ENCODE assay signal across 8 cellular contexts in genomic region chr6:90610671-90611542, GRCh38. TPM values are rescaled to one million over a fixed set of nuclear protein-coding genes. Genes with fewer than 3 reads are reported as not detected.
DNase-seq lines count a peak whose midpoint lies in the region; ATAC-seq and TF ChIP-seq lines count a peak whose summit lies in the region.

No MANE protein-coding gene starts in this region.

- peak; percentile 73 for ATAC-seq in GM19438 (IDR thresholded peaks at IDR 0.05; ENCODE audit: low read depth, unreplicated experiment)
- peak; percentile 46 for ATAC-seq in HG03565 (IDR thresholded peaks at IDR 0.05; ENCODE audit: unreplicated experiment)
- ATAC-seq in T-helper 17 cell: peak; percentile 55

- peaks cover 28% of the 10 kb centered on the region for H3K27me3 Mint-ChIP-seq in Caco-2 (ENCODE audit: insufficient read depth, unreplicated experiment)
- H3K27me3 Mint-ChIP-seq in T-helper 17 cell: peaks cover 64% of the 10 kb centered on the region

- H3K27ac Mint-ChIP-seq in Caco-2 (ENCODE audit: unreplicated experiment) (no peak overlapping the region), T-helper 17 cell (no peak overlapping the region)

- no peaks in the 10 kb centered on the region for H3K36me3 ChIP-seq in Caco-2 (ENCODE audit: control insufficient read depth, insufficient read depth, low read length)
- no peaks in the 10 kb centered on the region for H3K36me3 ChIP-seq in breast epithelium
- H3K36me3 ChIP-seq in smooth muscle cell (ENCODE audit: low read depth): no peaks in the 10 kb centered on the region

- H4K20me1 ChIP-seq in smooth muscle cell (ENCODE audit: low read depth): no peaks in the 10 kb centered on the region

- DNase-seq in Caco-2 (peak in 1 of 2 experiments; percentile 20), T-helper 17 cell (peak in 2 of 3 donors; percentile 7 to 15), breast epithelium (ENCODE audit: low spot score in 2 of 2) (no peak), inferior parietal cortex (ENCODE audit: extremely low spot score) (peak; percentile 47), smooth muscle cell (lab: John Stamatoyannopoulos, UW; ENCODE audit: unreplicated experiment) (peak; percentile 24)
- DNase-seq in NK-92 treated with Interleukin-12 subunit alpha and Interleukin-12 subunit beta, amount 100 ng/mL, for 24 hours (lab: John Stamatoyannopoulos, UW): no peak

- TF ChIP-seq POLR2A in breast epithelium (IDR thresholded peaks at IDR 0.05): no peak

- under 1% methylated on average over 72 of the region's 75 CpGs for WGBS in smooth muscle cell (ENCODE audit: low lambda C conversion rate)

- no peaks in the 10 kb centered on the region for H3K9me3 ChIP-seq in Caco-2
- H3K9me3 ChIP-seq in T-helper 17 cell (ENCODE audit: control insufficient read depth, low read length, poor library complexity, severe bottlenecking): no peaks in the 10 kb centered on the region
- no peaks in the 10 kb centered on the region for H3K9me3 ChIP-seq in breast epithelium
- no peaks in the 10 kb centered on the region for H3K9me3 ChIP-seq in smooth muscle cell (replicated peaks; ENCODE audit: low read depth)

- 0 out of 2 replicates have a peak, but pooled peaks cover 2% of the 10 kb centered on the region for H3K27me3 ChIP-seq in Caco-2 (replicated peaks; ENCODE audit: control insufficient read depth, insufficient read depth, low read length)
- peaks cover 0 to 21% of the 10 kb centered on the region in 2 donors for H3K27me3 ChIP-seq in breast epithelium
- H3K27me3 ChIP-seq in smooth muscle cell (ENCODE audit: low read depth): peaks cover 38% of the 10 kb centered on the region

- H3K4me1 ChIP-seq in Caco-2 (0 out of 2 replicates have a peak, but pooled peaks cover 5% of the 10 kb centered on the region), breast epithelium (no peaks in the 10 kb centered on the region), smooth muscle cell (ENCODE audit: low read depth) (peaks cover 18% of the 10 kb centered on the region)

- no peaks in the 10 kb centered on the region for H3K79me2 ChIP-seq in smooth muscle cell (ENCODE audit: low read depth)

- peak overlapping the region; percentile 95 for H2AFZ ChIP-seq in smooth muscle cell (ENCODE audit: low read depth)

- H3K4me3 Mint-ChIP-seq in Caco-2 (ENCODE audit: unreplicated experiment): peak overlapping the region; percentile 72
- peak overlapping the region; percentile 95 for H3K4me3 Mint-ChIP-seq in T-helper 17 cell

- H3K4me3 ChIP-seq in Caco-2 (ENCODE audit: low read depth, low read length) (peak overlapping the region; percentile 25), breast epithelium (peak overlapping the region; percentile 55 to 71 (median 57)), smooth muscle cell (peak overlapping the region; percentile 74)

- TF ChIP-seq CTCF in Caco-2 (IDR thresholded peaks at IDR 0.05; ENCODE audit: insufficient read depth in 1 of 2, low read depth in 1 of 2, low read length in 1 of 2, severe bottlenecking in 1 of 2, unreplicated experiment in 1 of 2): no peak
- no peak for TF ChIP-seq CTCF in breast epithelium (IDR thresholded peaks at IDR 0.05)
- TF ChIP-seq CTCF in smooth muscle cell (IDR thresholded peaks at IDR 0.05; ENCODE audit: borderline replicate concordance, insufficient read depth, poor library complexity, severe bottlenecking): peak; percentile 26

- H3K27ac ChIP-seq in breast epithelium (peak overlapping the region; percentile 61 to 67), smooth muscle cell (ENCODE audit: low read depth) (no peak overlapping the region)

- CTCF ChIA-PET in Caco-2 (lab: Charles Lee): interaction anchor here (0.6 to 1.1 kb wide), 2 partner anchors 289 to 470 kb away, joined by 4 to 6 read pairs; no protein-coding TSS in a partner anchor

- BruUV-seq in Caco-2 (replicated peaks; lab: Mats Ljungman, UMichigan): no TSS peak

- peak overlapping the region; percentile 94 for H3K4me2 ChIP-seq in smooth muscle cell

- POLR2A ChIA-PET in Caco-2 (lab: Charles Lee): no interaction called here

- no peaks in the 10 kb centered on the region for H3K9me3 Mint-ChIP-seq in Caco-2 (ENCODE audit: unreplicated experiment)

- H3K9ac ChIP-seq in smooth muscle cell (ENCODE audit: low read depth): peak overlapping the region; percentile 11

- intact Hi-C loops in Caco-2 (cut with micrococcal nuclease; ENCODE audit: unreplicated experiment) (no loop called here), breast epithelium (cut with DNase I; ENCODE audit: low total_unique reads) (no loop called here)

- H3K36me3 Mint-ChIP-seq in Caco-2 (ENCODE audit: insufficient read depth, unreplicated experiment) (no peaks in the 10 kb centered on the region), T-helper 17 cell (ENCODE audit: low read depth) (peaks cover 10% of the 10 kb centered on the region)

- H3K4me1 Mint-ChIP-seq in Caco-2 (ENCODE audit: low read depth, unreplicated experiment) (peaks cover 7% of the 10 kb centered on the region), T-helper 17 cell (peaks cover 11% of the 10 kb centered on the region)

- H3F3A ChIP-seq in smooth muscle cell (ENCODE audit: low read depth): no peaks in the 10 kb centered on the region

RNA-seq across cellular contexts. Expression of gene MAP3K7, which starts 24.0 kb away (rescaled TPM):
- total RNA-seq in Caco-2 (2022) (27.0 and 27.7 TPM in 2 replicates), T-helper 17 cell (10 to 100 TPM; 16.0 to 16.6 TPM), breast epithelium (10 to 100 TPM; 26.2 to 52.4 (median 31.1) TPM), smooth muscle cell (40.4 and 48.3 TPM in 2 replicates)
- polyA plus RNA-seq in smooth muscle cell: 20.3 and 22.0 TPM in 2 replicates

Comparison
In these comparisons a context has a peak if more than half of its experiments do, and no peak if none do; other contexts are left out.
1. DNase-seq: peak in T-helper 17 cell (2 of 3), inferior parietal cortex (single experiment) and smooth muscle cell (single experiment); none in breast epithelium (0 of 2) and NK-92 treated with Interleukin-12 subunit alpha and Interleukin-12 subunit beta, amount 100 ng/mL, for 24 hours (single experiment).
2. Peak in every context shown above with its lines, with median percentiles within 50 percentile points of each other: H3K4me3 ChIP-seq and ATAC-seq.